Comparison of ENCODE assay signal across 8 cellular contexts in genomic region chr12:121888478-121889266, GRCh38. TPM values are rescaled to one million over a fixed set of nuclear protein-coding genes. Genes with fewer than 3 reads are reported as not detected.
A peak's percentile ranks its signal among the peaks of the same experiment; 100 is the strongest.
DNase-seq lines count a peak whose midpoint lies in the region; ATAC-seq and TF ChIP-seq lines count a peak whose summit lies in the region.

PSMD9 (plus strand) TSS chr12:121888790; CDS start chr12:121888857, 67 bp downstream.

- H3K9me3 ChIP-seq in osteoblast (ENCODE audit: low read depth, low read length) (no peaks in the 10 kb centered on the region), thoracic aorta (no peaks in the 10 kb centered on the region)

- H2AFZ ChIP-seq in osteoblast (ENCODE audit: low read length), result peak within 1 kb of the TSS; percentile 93

- peak within 1 kb of the TSS; percentile 99 for H3K4me3 Mint-ChIP-seq in activated naive CD8-positive, alpha-beta T cell

- no peaks in the 10 kb centered on the region for H3K9me3 Mint-ChIP-seq in activated naive CD8-positive, alpha-beta T cell (ENCODE audit: low read depth)

- no peaks in the 10 kb centered on the region for H3K27me3 Mint-ChIP-seq in activated naive CD8-positive, alpha-beta T cell

- no peaks in the 10 kb centered on the region for H3K27me3 ChIP-seq in osteoblast (ENCODE audit: insufficient read depth, low read length)
- H3K27me3 ChIP-seq in thoracic aorta (replicated peaks; ENCODE audit: insufficient read depth), result no peaks in the 10 kb centered on the region

- H3K27ac ChIP-seq in osteoblast (ENCODE audit: low read depth, low read length) (peak within 1 kb of the TSS; percentile 92), thoracic aorta (peak within 1 kb of the TSS; percentile 95 to 96)

- peaks cover 23% of the 10 kb centered on the region for H3K4me1 ChIP-seq in osteoblast (ENCODE audit: insufficient read depth, low read length)
- H3K4me1 ChIP-seq in thoracic aorta (ENCODE audit: control insufficient read depth in 1 of 2, low read depth in 2 of 2), result peaks cover 23 to 33% of the 10 kb centered on the region in 2 donors

- ATAC-seq in HG02642 (IDR thresholded peaks at IDR 0.05; ENCODE audit: poor library complexity, unreplicated experiment), result peak; percentile 94
- peak; percentile 97 for ATAC-seq in thoracic aorta (ENCODE audit: insufficient number of reproducible peaks, low FRiP score, low read depth)

- H3K36me3 Mint-ChIP-seq in activated naive CD8-positive, alpha-beta T cell, result peaks cover under 1% of the 10 kb centered on the region

- peaks cover 14% of the 10 kb centered on the region for H4K20me1 ChIP-seq in osteoblast (ENCODE audit: insufficient read depth, low read length)

- DNase-seq in GM12865 (ENCODE audit: low read depth) (peak; percentile 99), NCI-H1105 (lab: John Stamatoyannopoulos, UW) (peak; percentile 98), SKM-1 treated with dmso at 0.1 percent for 144 hours (lab: John Stamatoyannopoulos, UW; ENCODE audit: unreplicated experiment) (peak; percentile 84), glomerular visceral epithelial cell (ENCODE audit: extremely low spot score) (peak; percentile 96), osteoblast (ENCODE audit: insufficient read length, low spot score, missing footprints) (peak; percentile 93), thoracic aorta (ENCODE audit: low spot score) (peak; percentile 88)

- TF ChIP-seq CTCF in GM12865 (IDR thresholded peaks at IDR 0.05; ENCODE audit: insufficient read depth, low read depth, low read length, missing control alignments) (peak; percentile 68), osteoblast (IDR thresholded peaks at IDR 0.05; ENCODE audit: extremely low read depth, low read depth, low read length) (peak; percentile 73), thoracic aorta (IDR thresholded peaks at IDR 0.05) (peak; percentile 64)

- peak within 1 kb of the TSS; percentile 97 for H3K27ac Mint-ChIP-seq in activated naive CD8-positive, alpha-beta T cell

- H3K36me3 ChIP-seq in osteoblast (ENCODE audit: insufficient read depth, low read length) (peaks cover 4% of the 10 kb centered on the region), thoracic aorta (no peaks in the 10 kb centered on the region)

- peaks cover 44% of the 10 kb centered on the region for H3K79me2 ChIP-seq in osteoblast (ENCODE audit: insufficient read depth, low read length)

- peak within 1 kb of the TSS; percentile 94 for H3K4me2 ChIP-seq in osteoblast (ENCODE audit: insufficient read depth, low read length)

- H3K4me3 ChIP-seq in GM12865 (ENCODE audit: low read depth, low read length) (peak within 1 kb of the TSS; percentile 73), osteoblast (ENCODE audit: insufficient read depth, low read length) (peak within 1 kb of the TSS; percentile 91), thoracic aorta (peak within 1 kb of the TSS; percentile 89)

- H3K4me1 Mint-ChIP-seq in activated naive CD8-positive, alpha-beta T cell (ENCODE audit: low read depth), result peaks cover 40% of the 10 kb centered on the region

RNA-seq across cellular contexts. Expression of gene PSMD9, which starts in this region (rescaled TPM):
- total RNA-seq in osteoblast (29.7 and 33.0 TPM in 2 replicates), thoracic aorta (100 to 1,000 TPM in 1 of 2 donors, 10 to 100 TPM in 1; 93.4 to 101 TPM)

Comparison
In these comparisons a context has a peak if more than half of its experiments do, and no peak if none do; other contexts are left out.
1. Peak in every context shown above with its lines: DNase-seq, ATAC-seq, H3K4me3 ChIP-seq and H3K27ac ChIP-seq.